Comparison of ENCODE assay signal across 21 cellular contexts in genomic region chr12:14357496-14357895, GRCh38.
"Had no signal": no experiment of that assay in that cellular context is flagged by ENCODE, and none has a peak within 500 bp of the region (broad histone marks: within the 10 kb centered on the region; RNA-seq: fewer than 3 reads in every experiment).

No MANE protein-coding gene starts in this region.

- H3K4me3 ChIP-seq: dorsolateral prefrontal cortex, heart left ventricle, hepatocyte, left ventricle myocardium inferior, prostate gland, right atrium auricular region, thoracic aorta, transverse colon, vagina had no signal

- H3K27ac ChIP-seq: dorsolateral prefrontal cortex, heart left ventricle, hepatocyte, left ventricle myocardium inferior, prostate gland, right atrium auricular region, thoracic aorta, transverse colon, vagina had no signal

- H3K4me3 Mint-ChIP-seq: naive thymus-derived CD4-positive, alpha-beta T cell; nephron; stimulated activated memory B cell treated with anti-CD40 and anti-IgM and Interleukin-4, amounts not matched to agents 10 μg/mL and 1 μg/mL and 100 μg/mL, for 72 hours had no signal

- H3K27me3 Mint-ChIP-seq: naive thymus-derived CD4-positive, alpha-beta T cell; stimulated activated memory B cell treated with anti-CD40 and anti-IgM and Interleukin-4, amounts not matched to agents 10 μg/mL and 1 μg/mL and 100 μg/mL, for 72 hours had no signal

- H3K27ac Mint-ChIP-seq: nephron; stimulated activated memory B cell treated with anti-CD40 and anti-IgM and Interleukin-4, amounts not matched to agents 10 μg/mL and 1 μg/mL and 100 μg/mL, for 72 hours had no signal

- DNase-seq: dorsolateral prefrontal cortex; effector CD4-positive, alpha-beta T cell; heart left ventricle; left cardiac atrium; left ventricle myocardium inferior; mesendoderm; midbrain; naive thymus-derived CD4-positive, alpha-beta T cell; nucleus accumbens; stimulated activated CD4-positive, alpha-beta T cell treated with anti-CD3 and anti-CD28 coated beads, Interleukin-4, amount 100 ng/mL, for 4 hours; stimulated activated naive CD8-positive, alpha-beta T cell treated with anti-CD3 and anti-CD28 coated beads, Interleukin-15, Interleukin-2, amounts not matched to agents 100 U/mL and 50 U/mL, for 24 hours; substantia nigra; transverse colon had no signal

- H3K4me1 ChIP-seq: heart left ventricle, left ventricle myocardium inferior, prostate gland, right atrium auricular region, transverse colon, vagina had no signal

- ATAC-seq: heart left ventricle; left cardiac atrium; naive thymus-derived CD4-positive, alpha-beta T cell; sciatic nerve; stimulated activated memory B cell treated with anti-CD40 and anti-IgM and Interleukin-4, amounts not matched to agents 10 μg/mL and 1 μg/mL and 100 μg/mL, for 72 hours; stimulated activated naive CD8-positive, alpha-beta T cell treated with anti-CD3 and anti-CD28 coated beads, Interleukin-15, Interleukin-2, amounts not matched to agents 100 U/mL and 50 U/mL, for 24 hours had no signal

- H3K27me3 ChIP-seq: dorsolateral prefrontal cortex, heart left ventricle, hepatocyte, right atrium auricular region, transverse colon, vagina had no signal

- H3K36me3 ChIP-seq: heart left ventricle, left ventricle myocardium inferior, prostate gland, right atrium auricular region, thoracic aorta, transverse colon, vagina had no signal

- H3K4me1 Mint-ChIP-seq: nephron had no signal

- H3K9me3 ChIP-seq: prostate gland, right atrium auricular region, thoracic aorta, transverse colon, vagina had no signal
